10 cellular contexts compared by ENCODE assay signal in the genomic region with DNA sequence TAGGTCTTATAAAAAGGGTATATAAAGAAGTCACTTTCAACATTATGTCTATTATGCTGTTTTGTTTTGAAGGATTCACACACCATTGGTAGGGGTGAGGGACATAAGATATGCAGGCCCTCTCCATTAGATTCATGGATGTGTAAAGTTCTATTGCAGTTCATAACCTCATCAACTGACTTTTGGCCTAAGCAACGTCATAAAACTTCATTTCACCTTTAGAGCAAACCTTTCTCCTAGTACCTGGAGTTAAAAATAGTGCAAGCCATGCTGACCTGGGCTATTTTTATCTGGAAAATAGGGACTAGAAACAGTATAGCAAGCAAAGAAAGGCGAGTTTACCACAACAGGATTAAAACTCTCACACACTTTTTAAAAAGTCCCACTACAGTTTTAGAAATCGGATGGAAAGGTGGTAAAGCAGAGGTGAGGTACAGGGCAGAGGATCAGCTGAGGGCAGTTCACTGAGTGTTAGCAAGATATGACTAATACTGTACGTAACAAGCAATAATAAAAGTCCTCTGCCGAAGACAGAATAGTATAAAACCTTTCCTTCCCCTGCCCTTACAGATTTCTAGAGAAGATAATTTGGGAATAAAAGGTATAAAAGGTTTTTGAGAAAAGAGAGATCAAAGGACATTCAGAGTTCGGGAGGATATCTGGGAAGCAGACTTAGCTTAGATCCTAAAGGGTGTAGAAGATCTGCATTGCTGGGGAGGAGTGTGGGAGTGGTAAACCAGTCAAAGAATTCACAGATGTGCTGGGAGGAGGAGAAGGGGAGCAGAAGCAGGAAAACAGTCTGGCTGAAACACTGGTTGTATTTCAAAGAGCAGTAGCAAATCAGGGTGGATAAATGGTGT. TPM values are rescaled to one million over a fixed set of nuclear protein-coding genes. Genes with fewer than 3 reads are reported as not detected.
DNase-seq lines count a peak whose midpoint lies in the region; TF ChIP-seq lines count a peak whose summit lies in the region.
"Had no signal": no experiment of that assay in that cellular context is flagged by ENCODE, and none has a peak within 500 bp of the region (broad histone marks: within the 10 kb centered on the region; RNA-seq: fewer than 3 reads in every experiment).

No MANE protein-coding gene starts in this region.

- intact Hi-C loops in activated CD4-positive, alpha-beta memory T cell treated with anti-CD3 and anti-CD28 coated beads for 36 hours (cut with micrococcal nuclease) = no loop called here

- POLR2A ChIA-PET in HEK293 (lab: Yijun Ruan, JAX) = no interaction called here
- POLR2A ChIA-PET in activated CD4-positive, alpha-beta memory T cell treated with anti-CD3 and anti-CD28 coated beads for 36 hours (lab: Charles Lee) = no interaction called here

- H3K4me3 ChIP-seq in AG10803 (ENCODE audit: low read length) (no peak overlapping the region), HEK293 (ENCODE audit: low read depth, low read length) (no peak overlapping the region), astrocyte of the spinal cord (ENCODE audit: low read depth, low read length) (no peak overlapping the region)

- CTCF ChIA-PET in HEK293 (lab: Yijun Ruan, JAX) = interaction anchor here (0.6 to 1.4 kb wide), 4 partner anchors 15 to 184 kb away, joined by 3 to 9 read pairs (median 3); no protein-coding TSS in a partner anchor
- CTCF ChIA-PET in activated CD4-positive, alpha-beta memory T cell treated with anti-CD3 and anti-CD28 coated beads for 36 hours (lab: Charles Lee) = interaction anchor here (1.4 kb wide), 1 partner anchor 349 kb away, joined by 4 read pairs; no protein-coding TSS in a partner anchor

- no peaks in the 10 kb centered on the region for H3K9me3 Mint-ChIP-seq in activated CD4-positive, alpha-beta memory T cell treated with anti-CD3 and anti-CD28 coated beads for 36 hours
- H3K9me3 Mint-ChIP-seq in immature natural killer cell = no peaks in the 10 kb centered on the region

- H3K36me3 Mint-ChIP-seq in activated CD4-positive, alpha-beta memory T cell treated with anti-CD3 and anti-CD28 coated beads for 36 hours = peaks cover 6% of the 10 kb centered on the region
- peaks cover 0 to 3% (median 2%) of the 10 kb centered on the region in 3 donors for H3K36me3 Mint-ChIP-seq in immature natural killer cell

- no peak overlapping the region for H3K4me3 Mint-ChIP-seq in activated CD4-positive, alpha-beta memory T cell treated with anti-CD3 and anti-CD28 coated beads for 36 hours
- no peak overlapping the region for H3K4me3 Mint-ChIP-seq in immature natural killer cell

- H3K27ac ChIP-seq in HEK293 (ENCODE audit: extremely low read depth, low read depth, low read length) = no peak overlapping the region

- H3K4me1 Mint-ChIP-seq in activated CD4-positive, alpha-beta memory T cell treated with anti-CD3 and anti-CD28 coated beads for 36 hours (ENCODE audit: low read depth) = peaks cover 23% of the 10 kb centered on the region
- peaks cover 8 to 15% of the 10 kb centered on the region in 2 donors for H3K4me1 Mint-ChIP-seq in immature natural killer cell

- in situ Hi-C loops in astrocyte of the spinal cord (cut with HindIII; ENCODE audit: low sequenced_read_pairs) = no loop called here

- H3K4me1 ChIP-seq in HEK293 (ENCODE audit: control insufficient read depth, insufficient read depth, low read length) = peaks cover 27% of the 10 kb centered on the region

- no peaks in the 10 kb centered on the region for H3K27me3 Mint-ChIP-seq in activated CD4-positive, alpha-beta memory T cell treated with anti-CD3 and anti-CD28 coated beads for 36 hours
- no peaks in the 10 kb centered on the region for H3K27me3 Mint-ChIP-seq in immature natural killer cell (ENCODE audit: low read depth in 3 of 3)

- DNase-seq in AG10803 (ENCODE audit: low read depth) (peak; percentile 55), astrocyte of the spinal cord (ENCODE audit: low read depth, low spot score) (peak; percentile 45), left kidney (ENCODE audit: low read depth, low spot score) (peak; percentile 72), SKM-1 (lab: John Stamatoyannopoulos, UW; ENCODE audit: unreplicated experiment) (no peak), NOMO-1 (lab: John Stamatoyannopoulos, UW; ENCODE audit: unreplicated experiment in 2 of 2) (no peak), immature natural killer cell (no peak)
- DNase-seq in activated CD4-positive, alpha-beta memory T cell treated with anti-CD3 and anti-CD28 coated beads for 36 hours = no peak
- DNase-seq: DMS153, NCI-H526 had no signal

- H3K9me3 ChIP-seq in HEK293 (ENCODE audit: control insufficient read depth, insufficient read depth, low read depth, low read length) = no peaks in the 10 kb centered on the region

- H3K36me3 ChIP-seq in HEK293 (ENCODE audit: control insufficient read depth in 2 of 2, insufficient read depth in 1 of 2, low read length in 2 of 2) = no peaks in the 10 kb centered on the region; a peak in 2 of 3 replicates

- no peak for TF ChIP-seq CTCF in AG10803 (conservative IDR thresholded peaks at IDR 0.05; ENCODE audit: low read length)
- no peak for TF ChIP-seq CTCF in HEK293 (tag by site-specific recombination; IDR thresholded peaks at IDR 0.05)
- TF ChIP-seq CTCF in astrocyte of the spinal cord (IDR thresholded peaks at IDR 0.05; ENCODE audit: low read depth, low read length) = no peak

- no peak overlapping the region for H3K27ac Mint-ChIP-seq in activated CD4-positive, alpha-beta memory T cell treated with anti-CD3 and anti-CD28 coated beads for 36 hours
- no peak overlapping the region for H3K27ac Mint-ChIP-seq in immature natural killer cell

TF ChIP-seq in HEK293, 187 proteins besides CTCF, POLR2A, EP300 and RAD21 (continues in another document):
- TF ChIP-seq, protein P1, sequence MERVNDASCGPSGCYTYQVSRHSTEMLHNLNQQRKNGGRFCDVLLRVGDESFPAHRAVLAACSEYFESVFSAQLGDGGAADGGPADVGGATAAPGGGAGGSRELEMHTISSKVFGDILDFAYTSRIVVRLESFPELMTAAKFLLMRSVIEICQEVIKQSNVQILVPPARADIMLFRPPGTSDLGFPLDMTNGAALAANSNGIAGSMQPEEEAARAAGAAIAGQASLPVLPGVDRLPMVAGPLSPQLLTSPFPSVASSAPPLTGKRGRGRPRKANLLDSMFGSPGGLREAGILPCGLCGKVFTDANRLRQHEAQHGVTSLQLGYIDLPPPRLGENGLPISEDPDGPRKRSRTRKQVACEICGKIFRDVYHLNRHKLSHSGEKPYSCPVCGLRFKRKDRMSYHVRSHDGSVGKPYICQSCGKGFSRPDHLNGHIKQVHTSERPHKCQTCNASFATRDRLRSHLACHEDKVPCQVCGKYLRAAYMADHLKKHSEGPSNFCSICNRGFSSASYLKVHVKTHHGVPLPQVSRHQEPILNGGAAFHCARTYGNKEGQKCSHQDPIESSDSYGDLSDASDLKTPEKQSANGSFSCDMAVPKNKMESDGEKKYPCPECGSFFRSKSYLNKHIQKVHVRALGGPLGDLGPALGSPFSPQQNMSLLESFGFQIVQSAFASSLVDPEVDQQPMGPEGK (tag by site-specific recombination; IDR thresholded peaks at IDR 0.05) = 0 out of 2 replicates have a peak, but pooled peaks have one; percentile 53
- no peak for TF ChIP-seq ZNF133 (tag by site-specific recombination; IDR thresholded peaks at IDR 0.05)
- TF ChIP-seq GLIS1 (tag by site-specific recombination; IDR thresholded peaks at IDR 0.05) = 0 out of 2 replicates have a peak, but pooled peaks have one; percentile 28
- TF ChIP-seq, protein P2, sequence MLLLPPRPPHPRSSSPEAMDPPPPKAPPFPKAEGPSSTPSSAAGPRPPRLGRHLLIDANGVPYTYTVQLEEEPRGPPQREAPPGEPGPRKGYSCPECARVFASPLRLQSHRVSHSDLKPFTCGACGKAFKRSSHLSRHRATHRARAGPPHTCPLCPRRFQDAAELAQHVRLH (tag by site-specific recombination; IDR thresholded peaks at IDR 0.05) = no peak
- TF ChIP-seq MZF1 (tag by site-specific recombination; IDR thresholded peaks at IDR 0.05; ENCODE audit: borderline replicate concordance) = 0 out of 2 replicates have a peak, but pooled peaks have one; percentile 69
- TF ChIP-seq ZBTB48 (tag by site-specific recombination; IDR thresholded peaks at IDR 0.05) = no peak
- peak; percentile 23; the same call in 1 of the 2 replicates for TF ChIP-seq SP3 (tag by site-specific recombination; IDR thresholded peaks at IDR 0.05)
- peak; percentile 84 for TF ChIP-seq PRDM1 (tag by site-specific recombination; IDR thresholded peaks at IDR 0.05)
- peak; percentile 97 for TF ChIP-seq ZNF600 (tag by site-specific recombination; IDR thresholded peaks at IDR 0.05)
- TF ChIP-seq WT1 (tag by site-specific recombination; IDR thresholded peaks at IDR 0.05) = peak; percentile 82
- peak; percentile 47 for TF ChIP-seq ZNF660 (tag by site-specific recombination; IDR thresholded peaks at IDR 0.05)
- TF ChIP-seq MYNN (tag by site-specific recombination; IDR thresholded peaks at IDR 0.05; ENCODE audit: borderline replicate concordance) = peak; percentile 98
- TF ChIP-seq ZBTB17 (tag by site-specific recombination; IDR thresholded peaks at IDR 0.05) = peak; percentile 65
- TF ChIP-seq, protein P3, sequence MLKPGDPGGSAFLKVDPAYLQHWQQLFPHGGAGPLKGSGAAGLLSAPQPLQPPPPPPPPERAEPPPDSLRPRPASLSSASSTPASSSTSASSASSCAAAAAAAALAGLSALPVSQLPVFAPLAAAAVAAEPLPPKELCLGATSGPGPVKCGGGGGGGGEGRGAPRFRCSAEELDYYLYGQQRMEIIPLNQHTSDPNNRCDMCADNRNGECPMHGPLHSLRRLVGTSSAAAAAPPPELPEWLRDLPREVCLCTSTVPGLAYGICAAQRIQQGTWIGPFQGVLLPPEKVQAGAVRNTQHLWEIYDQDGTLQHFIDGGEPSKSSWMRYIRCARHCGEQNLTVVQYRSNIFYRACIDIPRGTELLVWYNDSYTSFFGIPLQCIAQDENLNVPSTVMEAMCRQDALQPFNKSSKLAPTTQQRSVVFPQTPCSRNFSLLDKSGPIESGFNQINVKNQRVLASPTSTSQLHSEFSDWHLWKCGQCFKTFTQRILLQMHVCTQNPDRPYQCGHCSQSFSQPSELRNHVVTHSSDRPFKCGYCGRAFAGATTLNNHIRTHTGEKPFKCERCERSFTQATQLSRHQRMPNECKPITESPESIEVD (tag by site-specific recombination; IDR thresholded peaks at IDR 0.05) = peak; percentile 92
- TF ChIP-seq ZFHX2 (tag by site-specific recombination; conservative IDR thresholded peaks at IDR 0.05) = peak; percentile 87

RNA-seq across cellular contexts. Expression of a gene that starts 14.3 kb away (rescaled TPM):
- total RNA-seq in activated CD4-positive, alpha-beta memory T cell treated with anti-CD3 and anti-CD28 coated beads for 36 hours = 10 to 100 TPM; 15.8 to 16.2 TPM
- polyA plus RNA-seq in immature natural killer cell = 10 to 100 TPM; 18.2 to 27.3 (median 20.6) TPM

Comparison
In these comparisons a context has a peak if more than half of its experiments do, and no peak if none do; other contexts are left out.
1. DNase-seq: peak in AG10803 (single experiment), astrocyte of the spinal cord (single experiment) and left kidney (single experiment); none in SKM-1 (single experiment), activated CD4-positive, alpha-beta memory T cell treated with anti-CD3 and anti-CD28 coated beads for 36 hours (single experiment), NOMO-1 (0 of 2) and immature natural killer cell (0 of 3).